ENCODE assay signal across 20 cellular contexts in the genomic region with DNA sequence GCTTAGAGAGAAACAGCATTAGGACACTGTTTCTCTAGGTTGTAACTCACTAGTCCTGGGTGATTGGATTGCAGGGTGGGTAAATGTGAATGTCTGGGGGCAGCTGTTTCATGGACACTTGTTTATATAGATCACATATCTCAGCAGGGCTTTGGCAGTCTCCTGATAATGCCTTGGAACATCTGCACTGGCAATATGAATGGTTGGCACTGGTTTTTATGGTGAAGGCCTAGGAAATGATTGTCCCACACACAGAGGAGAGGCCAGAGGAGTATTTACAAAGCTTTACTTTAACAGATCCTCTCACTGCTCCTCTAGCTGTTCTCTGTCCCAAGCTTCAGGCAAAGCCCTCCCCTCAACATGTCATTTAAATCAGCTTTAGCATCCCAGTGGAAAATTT.
"Had no signal": no experiment of that assay in that cellular context is flagged by ENCODE, and none has a peak within 500 bp of the region (broad histone marks: within the 10 kb centered on the region; RNA-seq: fewer than 3 reads in every experiment).

No MANE protein-coding gene starts in this region.

- H3K9me3 ChIP-seq: gastrocnemius medialis, ovary, stomach, thoracic aorta, transverse colon had no signal

- H3K36me3 ChIP-seq: gastrocnemius medialis, ovary, stomach, thoracic aorta, transverse colon had no signal

- H3K36me3 Mint-ChIP-seq: immature natural killer cell; naive thymus-derived CD4-positive, alpha-beta T cell had no signal

- H3K4me3 Mint-ChIP-seq: immature natural killer cell; naive thymus-derived CD4-positive, alpha-beta T cell; neural crest cell had no signal

- H3K27ac ChIP-seq: coronary artery, dorsolateral prefrontal cortex, gastrocnemius medialis, ovary, stomach, thoracic aorta, transverse colon had no signal

- H3K4me1 Mint-ChIP-seq: immature natural killer cell; naive thymus-derived CD4-positive, alpha-beta T cell; neural crest cell had no signal

- DNase-seq: dorsolateral prefrontal cortex; effector CD8-positive, alpha-beta T cell; gastrocnemius medialis; immature natural killer cell; kidney; left cardiac atrium; mesendoderm; naive thymus-derived CD4-positive, alpha-beta T cell; ovary; right cardiac atrium; small intestine; stimulated activated CD4-positive, alpha-beta T cell treated with anti-CD3 and anti-CD28 coated beads, Interleukin-12 subunit alpha, Interleukin-12 subunit beta, amount 100 ng/mL, for 4 hours; stimulated activated naive CD4-positive, alpha-beta T cell; stomach; substantia nigra; transverse colon had no signal

- H3K9me3 Mint-ChIP-seq: naive thymus-derived CD4-positive, alpha-beta T cell; neural crest cell had no signal

- H3K27ac Mint-ChIP-seq: immature natural killer cell; naive thymus-derived CD4-positive, alpha-beta T cell had no signal

- H3K4me1 ChIP-seq: gastrocnemius medialis, stomach had no signal

- H3K27me3 ChIP-seq: dorsolateral prefrontal cortex, gastrocnemius medialis, ovary, stomach, transverse colon had no signal

- ATAC-seq: esophagus mucosa; gastrocnemius medialis; left cardiac atrium; naive thymus-derived CD4-positive, alpha-beta T cell; right cardiac atrium had no signal

- H3K4me3 ChIP-seq: coronary artery, dorsolateral prefrontal cortex, gastrocnemius medialis, ovary, stomach, thoracic aorta, transverse colon had no signal
